12 cellular contexts compared by ENCODE assay signal in the genomic region with DNA sequence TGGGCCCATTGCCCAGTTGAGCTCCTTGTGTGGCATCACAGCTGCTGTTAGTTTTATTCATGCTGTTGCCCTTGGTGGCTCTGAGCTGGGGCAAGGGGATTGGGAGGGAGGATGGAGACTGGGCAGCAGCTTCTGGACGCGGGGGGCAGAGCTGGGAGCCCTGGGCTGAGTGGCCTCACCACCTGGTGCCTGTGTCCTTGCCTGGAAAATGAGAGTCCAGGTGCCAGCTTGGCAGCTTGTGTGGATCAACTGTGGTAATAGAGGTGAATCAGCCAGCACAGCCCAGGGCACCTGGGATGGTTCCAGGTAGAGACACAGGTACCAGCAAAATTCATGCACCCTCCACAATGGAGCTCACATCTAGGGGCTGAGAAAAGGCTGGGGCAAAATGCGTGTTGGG.
"Had no signal": no experiment of that assay in that cellular context is flagged by ENCODE, and none has a peak within 500 bp of the region (broad histone marks: within the 10 kb centered on the region; RNA-seq: fewer than 3 reads in every experiment).

No MANE protein-coding gene starts in this region.

- H3K4me3 ChIP-seq: left ventricle myocardium inferior, pancreas, testis had no signal

- H3K27me3 Mint-ChIP-seq: activated naive CD8-positive, alpha-beta T cell; activated T-helper 17 cell treated with anti-CD3 and anti-CD28 coated beads, Interleukin-2, amount 50 U/mL, for 72 hours; stimulated activated naive CD8-positive, alpha-beta T cell treated with anti-CD3 and anti-CD28 coated beads, Interleukin-15, Interleukin-2, amounts not matched to agents 100 ng/mL and 50 ng/mL, for 24 hours had no signal

- DNase-seq: activated CD4-positive, alpha-beta T cell treated with anti-CD3 and anti-CD28 coated beads for 1 hour; activated CD8-positive, alpha-beta T cell treated with anti-CD3 and anti-CD28 coated beads, Interleukin-2, amount 10 ng/mL, durations not matched to agents 7 days and 5 days; foreskin melanocyte; islet precursor cell; left ventricle myocardium inferior; stimulated activated CD4-positive, alpha-beta T cell treated with anti-CD3 and anti-CD28 coated beads, Interleukin-15, amount 100 ng/mL, for 24 hours; stimulated activated CD4-positive, alpha-beta T cell treated with anti-CD3 and anti-CD28 coated beads, Interleukin-4, amount 100 ng/mL, for 24 hours; testis had no signal

- H3K9me3 ChIP-seq: left ventricle myocardium inferior, pancreas, testis had no signal

- H3K27me3 ChIP-seq: pancreas, testis had no signal

- H3K36me3 ChIP-seq: left ventricle myocardium inferior, pancreas had no signal

- H3K4me3 Mint-ChIP-seq: activated CD8-positive, alpha-beta T cell treated with anti-CD3 and anti-CD28 coated beads, Interleukin-2, amount 10 ng/mL, durations not matched to agents 7 days and 5 days; activated naive CD8-positive, alpha-beta T cell; stimulated activated naive CD8-positive, alpha-beta T cell treated with anti-CD3 and anti-CD28 coated beads, Interleukin-15, Interleukin-2, amounts not matched to agents 100 ng/mL and 50 ng/mL, for 24 hours had no signal

- ATAC-seq: activated CD8-positive, alpha-beta T cell treated with anti-CD3 and anti-CD28 coated beads, Interleukin-2, amount 10 ng/mL, durations not matched to agents 7 days and 5 days; activated T-helper 17 cell treated with anti-CD3 and anti-CD28 coated beads, Interleukin-2, amount 50 U/mL, for 72 hours; pancreas had no signal

- H3K9me3 Mint-ChIP-seq: activated T-helper 17 cell treated with anti-CD3 and anti-CD28 coated beads, Interleukin-2, amount 50 U/mL, for 72 hours; stimulated activated naive CD8-positive, alpha-beta T cell treated with anti-CD3 and anti-CD28 coated beads, Interleukin-15, Interleukin-2, amounts not matched to agents 100 ng/mL and 50 ng/mL, for 24 hours had no signal

- H3K36me3 Mint-ChIP-seq: activated naive CD8-positive, alpha-beta T cell had no signal

- H3K27ac ChIP-seq: left ventricle myocardium inferior, pancreas, testis had no signal

- H3K27ac Mint-ChIP-seq: activated CD8-positive, alpha-beta T cell treated with anti-CD3 and anti-CD28 coated beads, Interleukin-2, amount 10 ng/mL, durations not matched to agents 7 days and 5 days; activated naive CD8-positive, alpha-beta T cell; activated T-helper 17 cell treated with anti-CD3 and anti-CD28 coated beads, Interleukin-2, amount 50 U/mL, for 72 hours; stimulated activated naive CD8-positive, alpha-beta T cell treated with anti-CD3 and anti-CD28 coated beads, Interleukin-15, Interleukin-2, amounts not matched to agents 100 ng/mL and 50 ng/mL, for 24 hours had no signal
